In genomic region chr18:50492061-50492460, GRCh38 we compare ENCODE assay signal across 29 cellular contexts.
"Had no signal": no experiment of that assay in that cellular context is flagged by ENCODE, and none has a peak within 500 bp of the region (broad histone marks: within the 10 kb centered on the region; RNA-seq: fewer than 3 reads in every experiment).

No MANE protein-coding gene starts in this region.

- H2AFZ ChIP-seq: hepatocyte had no signal

- H3K36me3 ChIP-seq: left ventricle myocardium inferior, pancreas, prostate gland, suprapubic skin, thoracic aorta, tibial artery, upper lobe of left lung, vagina had no signal

- H3K9me3 ChIP-seq: mucosa of descending colon, pancreas, prostate gland, thoracic aorta, upper lobe of left lung, vagina had no signal

- H3K79me2 ChIP-seq: hepatocyte had no signal

- H3K36me3 Mint-ChIP-seq: naive thymus-derived CD4-positive, alpha-beta T cell; natural killer cell treated with Interleukin-12 subunit alpha and Interleukin-12 subunit beta and Interleukin-15 and Interleukin-18, amount 100 ng/mL, for 72 hours; stimulated activated effector memory CD8-positive, alpha-beta T cell treated with anti-CD3 and anti-CD28 coated beads, Interleukin-12 subunit alpha, Interleukin-12 subunit beta, amount 100 ng/mL, for 72 hours had no signal

- H3K27me3 ChIP-seq: hepatocyte, pancreas, suprapubic skin, tibial artery, upper lobe of left lung, vagina had no signal

- H3K4me3 Mint-ChIP-seq: naive thymus-derived CD4-positive, alpha-beta T cell; natural killer cell treated with Interleukin-12 subunit alpha and Interleukin-12 subunit beta and Interleukin-15 and Interleukin-18, amount 100 ng/mL, for 72 hours; stimulated activated effector memory CD8-positive, alpha-beta T cell treated with anti-CD3 and anti-CD28 coated beads, Interleukin-12 subunit alpha, Interleukin-12 subunit beta, amount 100 ng/mL, for 72 hours; stimulated activated naive CD8-positive, alpha-beta T cell treated with anti-CD3 and anti-CD28 coated beads, Interleukin-15, Interleukin-2, amounts not matched to agents 100 ng/mL and 50 ng/mL, for 24 hours had no signal

- H3K9me3 Mint-ChIP-seq: natural killer cell treated with Interleukin-12 subunit alpha and Interleukin-12 subunit beta and Interleukin-15 and Interleukin-18, amount 100 ng/mL, for 72 hours; stimulated activated naive CD8-positive, alpha-beta T cell treated with anti-CD3 and anti-CD28 coated beads, Interleukin-15, Interleukin-2, amounts not matched to agents 100 ng/mL and 50 ng/mL, for 24 hours had no signal

- DNase-seq: islet precursor cell; left ventricle myocardium inferior; mesendoderm; midbrain; mucosa of descending colon; naive thymus-derived CD4-positive, alpha-beta T cell; nucleus accumbens; pancreas; posterior cingulate gyrus; retina; right cardiac atrium; stimulated activated CD4-positive, alpha-beta T cell treated with anti-CD3 and anti-CD28 coated beads, Interleukin-12 subunit alpha, Interleukin-12 subunit beta, amount 100 ng/mL, for 4 hours; stimulated activated CD4-positive, alpha-beta T cell treated with anti-CD3 and anti-CD28 coated beads, Interleukin-15, amount 100 ng/mL, for 24 hours; stimulated activated CD4-positive, alpha-beta T cell treated with anti-CD3 and anti-CD28 coated beads, Interleukin-2, amount 100 ng/mL, for 24 hours; stimulated activated CD4-positive, alpha-beta T cell treated with anti-CD3 and anti-CD28 coated beads, Interleukin-4, amount 100 ng/mL, for 1 hour; stimulated activated naive CD4-positive, alpha-beta T cell; tibial artery; upper lobe of left lung had no signal

- H3K4me1 ChIP-seq: left ventricle myocardium inferior, pancreas, prostate gland, suprapubic skin, tibial artery, upper lobe of left lung, vagina had no signal

- H3K27ac ChIP-seq: hepatocyte, left ventricle myocardium inferior, pancreas, prostate gland, skin epidermis, suprapubic skin, thoracic aorta, tibial artery, upper lobe of left lung, vagina had no signal

- H3K4me1 Mint-ChIP-seq: naive thymus-derived CD4-positive, alpha-beta T cell; stimulated activated effector memory CD8-positive, alpha-beta T cell treated with anti-CD3 and anti-CD28 coated beads, Interleukin-12 subunit alpha, Interleukin-12 subunit beta, amount 100 ng/mL, for 72 hours had no signal

- H3K27ac Mint-ChIP-seq: naive thymus-derived CD4-positive, alpha-beta T cell; natural killer cell treated with Interleukin-12 subunit alpha and Interleukin-12 subunit beta and Interleukin-15 and Interleukin-18, amount 100 ng/mL, for 72 hours; stimulated activated effector memory CD8-positive, alpha-beta T cell treated with anti-CD3 and anti-CD28 coated beads, Interleukin-12 subunit alpha, Interleukin-12 subunit beta, amount 100 ng/mL, for 72 hours; stimulated activated naive CD8-positive, alpha-beta T cell treated with anti-CD3 and anti-CD28 coated beads, Interleukin-15, Interleukin-2, amounts not matched to agents 100 ng/mL and 50 ng/mL, for 24 hours had no signal

- H3K4me3 ChIP-seq: hepatocyte, left ventricle myocardium inferior, lung, mucosa of descending colon, pancreas, prostate gland, skin epidermis, suprapubic skin, thoracic aorta, tibial artery, upper lobe of left lung, vagina had no signal

- H3K4me2 ChIP-seq: hepatocyte had no signal

- ATAC-seq: mucosa of descending colon; naive thymus-derived CD4-positive, alpha-beta T cell; natural killer cell treated with Interleukin-12 subunit alpha and Interleukin-12 subunit beta and Interleukin-15 and Interleukin-18, amount 100 ng/mL, for 72 hours; pancreas; right cardiac atrium; sciatic nerve; stimulated activated effector memory CD8-positive, alpha-beta T cell treated with anti-CD3 and anti-CD28 coated beads, Interleukin-12 subunit alpha, Interleukin-12 subunit beta, amount 100 ng/mL, for 72 hours had no signal
